Comparison of ENCODE assay signal across 8 cellular contexts in genomic region chr22:50474711-50475651, GRCh38. TPM values are rescaled to one million over a fixed set of nuclear protein-coding genes. Genes with fewer than 3 reads are reported as not detected.
DNase-seq lines count a peak whose midpoint lies in the region; ATAC-seq and TF ChIP-seq lines count a peak whose summit lies in the region.

Gene SBF1, minus strand, starts transcription at chr22:50475035. Its CDS starts 195 bp downstream, at chr22:50474840.

- H3K4me3 ChIP-seq in Caco-2 (ENCODE audit: low read depth, low read length) (peak within 1 kb of the TSS; percentile 71), Peyer's patch (peak within 1 kb of the TSS; percentile 94 to 99 (median 98)), esophagus muscularis mucosa (peak within 1 kb of the TSS; percentile 84 to 98 (median 94)), muscle layer of colon (ENCODE audit: low read depth in 1 of 2, low read length in 2 of 2) (peak within 1 kb of the TSS; percentile 71 to 79)

- intact Hi-C loops in Caco-2 (cut with micrococcal nuclease; ENCODE audit: unreplicated experiment) (no loop called here), esophagus muscularis mucosa (cut with DNase I) (loop anchor here (5.0 to 10.0 kb wide), 2 partner anchors 32 to 230 kb away; partner anchors contain the start of genes LMF2, NCAPH2 and TUBGCP6)

- TF ChIP-seq POLR2A in Peyer's patch (IDR thresholded peaks at IDR 0.05) (peak; percentile 47 to 88), esophagus muscularis mucosa (IDR thresholded peaks at IDR 0.05; ENCODE audit: low read depth) (peak; percentile 8)

- H3K36me3 Mint-ChIP-seq in Caco-2 (ENCODE audit: insufficient read depth, unreplicated experiment), result no peaks in the 10 kb centered on the region

- no peak for TF ChIP-seq EP300 in esophagus muscularis mucosa (IDR thresholded peaks at IDR 0.05)

- H3K27me3 ChIP-seq in Caco-2 (replicated peaks; ENCODE audit: control insufficient read depth, insufficient read depth, low read length), result no peaks in the 10 kb centered on the region
- no peaks in the 10 kb centered on the region for H3K27me3 ChIP-seq in Peyer's patch
- H3K27me3 ChIP-seq in esophagus muscularis mucosa, result peaks cover 0 to 16% (median 0%) of the 10 kb centered on the region in 4 donors
- H3K27me3 ChIP-seq in muscle layer of colon (ENCODE audit: control insufficient read depth in 1 of 2, insufficient read depth in 2 of 2, low read length in 2 of 2), result peaks cover 3 to 4% of the 10 kb centered on the region in 2 donors

- DNase-seq in Caco-2 (peak; percentile 91 to 95), HuH-7 (ENCODE audit: low spot score) (peak; percentile 100), Peyer's patch (peak; percentile 93 to 96 (median 95)), activated T-helper 1 cell treated with Interleukin-2 at 50 U/mL for 16 hours (ENCODE audit: low read depth) (peak; percentile 85), esophagus muscularis mucosa (ENCODE audit: extremely low spot score) (peak; percentile 96)
- peak; percentile 93 for DNase-seq in stimulated activated CD8-positive, alpha-beta memory T cell treated with anti-CD3 and anti-CD28 coated beads, Interleukin-4, amount 100 ng/mL, for 48 hours

- TSS peak; percentile 97 for BruUV-seq in Caco-2 (replicated peaks; lab: Mats Ljungman, UMichigan)

- no peaks in the 10 kb centered on the region for H3K9me3 Mint-ChIP-seq in Caco-2 (ENCODE audit: unreplicated experiment)

- CTCF ChIA-PET in Caco-2 (lab: Charles Lee), result no interaction called here

- WGBS in esophagus muscularis mucosa, result 26% methylated on average over 3 of the region's 97 CpGs

- TF ChIP-seq CTCF in Caco-2 (IDR thresholded peaks at IDR 0.05; ENCODE audit: insufficient read depth in 1 of 2, low read depth in 1 of 2, low read length in 1 of 2, severe bottlenecking in 1 of 2, unreplicated experiment in 1 of 2), result no peak
- TF ChIP-seq CTCF in Peyer's patch (IDR thresholded peaks at IDR 0.05), result no peak
- TF ChIP-seq CTCF in esophagus muscularis mucosa (IDR thresholded peaks at IDR 0.05), result no peak

- H3K4me1 Mint-ChIP-seq in Caco-2 (ENCODE audit: low read depth, unreplicated experiment), result peaks cover 24% of the 10 kb centered on the region

- peak within 1 kb of the TSS; percentile 85 to 92 (median 90) for H3K27ac ChIP-seq in Peyer's patch
- peak within 1 kb of the TSS; percentile 85 to 90 (median 90) for H3K27ac ChIP-seq in esophagus muscularis mucosa (replicated peaks in 1 of 4)
- peak within 1 kb of the TSS; percentile 68 for H3K27ac ChIP-seq in muscle layer of colon (ENCODE audit: low read depth, low read length)

- H3K27ac Mint-ChIP-seq in Caco-2 (ENCODE audit: unreplicated experiment), result peak within 1 kb of the TSS; percentile 34

- peak within 1 kb of the TSS; percentile 68 for H3K9ac ChIP-seq in muscle layer of colon (ENCODE audit: low read length)

- H3K9me3 ChIP-seq in Caco-2 (no peaks in the 10 kb centered on the region), Peyer's patch (no peaks in the 10 kb centered on the region), esophagus muscularis mucosa (no peaks in the 10 kb centered on the region), muscle layer of colon (ENCODE audit: low read length) (no peaks in the 10 kb centered on the region)

- peak within 1 kb of the TSS; percentile 77 for H3K4me3 Mint-ChIP-seq in Caco-2 (ENCODE audit: unreplicated experiment)

- no peaks in the 10 kb centered on the region for H3K27me3 Mint-ChIP-seq in Caco-2 (ENCODE audit: insufficient read depth, unreplicated experiment)

- H3K36me3 ChIP-seq in Caco-2 (ENCODE audit: control insufficient read depth, insufficient read depth, low read length) (peaks cover 6% of the 10 kb centered on the region; the same call in 1 of the 2 replicates), Peyer's patch (no peaks in the 10 kb centered on the region), esophagus muscularis mucosa (no peaks in the 10 kb centered on the region), muscle layer of colon (ENCODE audit: insufficient read depth, low read length) (no peaks in the 10 kb centered on the region)

- ATAC-seq in GM21390 (IDR thresholded peaks at IDR 0.05; ENCODE audit: unreplicated experiment), result peak; percentile 52

- POLR2A ChIA-PET in Caco-2 (lab: Charles Lee), result interaction anchor here (0.5 kb wide), 1 partner anchor 46 kb away, joined by 6 read pairs; no protein-coding TSS in a partner anchor

- H3K4me1 ChIP-seq in Caco-2 (peaks cover 41% of the 10 kb centered on the region), Peyer's patch (peaks cover 19 to 47% (median 42%) of the 10 kb centered on the region in 4 donors), esophagus muscularis mucosa (peaks cover 42 to 52% (median 49%) of the 10 kb centered on the region in 4 donors), muscle layer of colon (ENCODE audit: insufficient read depth, low read length) (peaks cover 34% of the 10 kb centered on the region)

RNA-seq across cellular contexts. Expression of gene SBF1, which starts in this region (rescaled TPM):
- total RNA-seq in Caco-2 (2022) (77.8 and 82.8 TPM in 2 replicates), Peyer's patch (100 to 1,000 TPM in 3 of 4 donors, 10 to 100 TPM in 1; 72.0 to 133 (median 121) TPM), esophagus muscularis mucosa (100 to 1,000 TPM in 2 of 4 donors, 10 to 100 TPM in 2; 56.1 to 121 (median 86.9) TPM)

Comparison
In these comparisons a context has a peak if more than half of its experiments do, and no peak if none do; other contexts are left out.
1. Peak in every context shown above with its lines: DNase-seq, ATAC-seq, H3K4me3 ChIP-seq and H3K27ac ChIP-seq.